Comparison of ENCODE assay signal across 20 cellular contexts in genomic region chr7:159015894-159016410, GRCh38.
DNase-seq lines count a peak whose midpoint lies in the region; ATAC-seq, FAIRE-seq and TF ChIP-seq lines count a peak whose summit lies in the region.
"Had no signal": no experiment of that assay in that cellular context is flagged by ENCODE, and none has a peak within 500 bp of the region (broad histone marks: within the 10 kb centered on the region; RNA-seq: fewer than 3 reads in every experiment).

No MANE protein-coding gene starts in this region.

- H2BK12ac ChIP-seq in H1 (ENCODE audit: low read depth, low read length): 0 out of 2 replicates have a peak overlapping the region, but pooled peaks have one; percentile 87

- H3K9me3 Mint-ChIP-seq in stimulated activated effector memory CD8-positive, alpha-beta T cell treated with anti-CD3 and anti-CD28 coated beads, Interleukin-12 subunit alpha, Interleukin-12 subunit beta, amount 100 ng/mL, for 72 hours: no peaks in the 10 kb centered on the region
- H3K9me3 Mint-ChIP-seq: stimulated activated naive CD8-positive, alpha-beta T cell treated with anti-CD3 and anti-CD28 coated beads, Interleukin-15, Interleukin-2, amounts not matched to agents 100 ng/mL and 50 ng/mL, for 24 hours had no signal

- dilution Hi-C loops in IMR-90 (cut with HindIII; ENCODE audit: low sequenced_read_pairs, unreplicated experiment): no loop called here

- H3K4me3 Mint-ChIP-seq in stimulated activated effector memory CD8-positive, alpha-beta T cell treated with anti-CD3 and anti-CD28 coated beads, Interleukin-12 subunit alpha, Interleukin-12 subunit beta, amount 100 ng/mL, for 72 hours: no peak overlapping the region
- H3K4me3 Mint-ChIP-seq: activated CD4-positive, alpha-beta T cell treated with anti-CD3 and anti-CD28 coated beads, Interleukin-2, amount 10 ng/mL, durations not matched to agents 7 days and 5 days; stimulated activated naive CD8-positive, alpha-beta T cell treated with anti-CD3 and anti-CD28 coated beads, Interleukin-15, Interleukin-2, amounts not matched to agents 100 ng/mL and 50 ng/mL, for 24 hours had no signal

- H4K8ac ChIP-seq in IMR-90 (ENCODE audit: low read depth in 2 of 2, low read length in 2 of 2): no peak overlapping the region
- H4K8ac ChIP-seq in H1 (ENCODE audit: extremely low read depth, insufficient read depth, low read length): no peak overlapping the region

- no peak overlapping the region for H2AFZ ChIP-seq in IMR-90 (replicated peaks; ENCODE audit: low read length, poor library complexity)
- no peak overlapping the region for H2AFZ ChIP-seq in H1 (ENCODE audit: low read length)

- H2BK5ac ChIP-seq in IMR-90 (ENCODE audit: low read depth, low read length, poor library complexity, severe bottlenecking): no peak overlapping the region
- H2BK5ac ChIP-seq in H1 (ENCODE audit: low read depth, low read length): no peak overlapping the region

- H3K23ac ChIP-seq in IMR-90 (ENCODE audit: low read depth, low read length) (no peak overlapping the region), H1 (ENCODE audit: insufficient read length) (no peak overlapping the region)

- ATAC-seq in IMR-90 (ENCODE audit: low read depth) (no peak), omental fat pad (ENCODE audit: low FRiP score) (peak; percentile 8)
- no peak for ATAC-seq in stimulated activated effector memory CD8-positive, alpha-beta T cell treated with anti-CD3 and anti-CD28 coated beads, Interleukin-12 subunit alpha, Interleukin-12 subunit beta, amount 100 ng/mL, for 72 hours

- H3K79me2 ChIP-seq in H1 (ENCODE audit: control insufficient read depth in 1 of 2, insufficient read depth in 2 of 2, low read length in 2 of 2): no peaks in the 10 kb centered on the region

- H3K4me1 ChIP-seq in IMR-90 (ENCODE audit: control insufficient read depth, insufficient read depth, low read length) (peaks cover 7% of the 10 kb centered on the region; the same call in 1 of the 2 replicates), H1 (replicated peaks in 1 of 4; ENCODE audit: control insufficient read depth in 3 of 4, insufficient read depth in 4 of 4, low read length in 3 of 4) (peaks cover 1 to 5% (median 3%) of the 10 kb centered on the region in 4 experiments; a peak in 3 of 7 replicates), tibial artery (peaks cover 4 to 66% (median 59%) of the 10 kb centered on the region in 4 donors)

- in situ Hi-C loops in IMR-90 (cut with MboI; ENCODE audit: low sequenced_read_pairs): no loop called here

- CTCF ChIA-PET in IMR-90 (lab: Yijun Ruan, JAX) (no interaction called here), H1 (lab: Charles Lee; ENCODE audit: partially characterized antibody) (interaction anchor here (1.5 to 2.0 kb wide), 3 partner anchors 15 to 16 kb away, joined by 5 to 10 read pairs (median 5); no protein-coding TSS in a partner anchor)

- no peaks in the 10 kb centered on the region for H3K36me3 Mint-ChIP-seq in stimulated activated effector memory CD8-positive, alpha-beta T cell treated with anti-CD3 and anti-CD28 coated beads, Interleukin-12 subunit alpha, Interleukin-12 subunit beta, amount 100 ng/mL, for 72 hours

- H3K56ac ChIP-seq in IMR-90 (ENCODE audit: extremely low read depth, insufficient read depth, low read length) (no peak overlapping the region), H1 (replicated peaks; ENCODE audit: insufficient read length, low read depth, low read length) (no peak overlapping the region)

- H3K4me3 ChIP-seq in IMR-90 (ENCODE audit: insufficient read depth, low read depth, low read length) (no peak overlapping the region), H1 (ENCODE audit: extremely low read depth in 1 of 4, insufficient read depth in 2 of 4, low read depth in 3 of 4, low read length in 4 of 4) (no peak overlapping the region), tibial artery (no peak overlapping the region)
- H3K4me3 ChIP-seq: mucosa of descending colon had no signal

- FAIRE-seq in H1 (lab: Jason Lieb, UNC): no peak
- FAIRE-seq: bronchial epithelial cell, H54 had no signal

- H2BK15ac ChIP-seq in IMR-90 (ENCODE audit: low read depth, low read length) (no peak overlapping the region), H1 (ENCODE audit: low read length) (no peak overlapping the region)

- intact Hi-C loops in IMR-90 (cut with micrococcal nuclease): no loop called here
- intact Hi-C loops in tibial artery (cut with DNase I; ENCODE audit: low total_unique reads): no loop called here

- no TSS peak for BruUV-seq in IMR-90 (replicated peaks; lab: Mats Ljungman, UMichigan)

- H3K27me3 ChIP-seq in IMR-90 (ENCODE audit: control insufficient read depth, insufficient read depth, low read length) (no peaks in the 10 kb centered on the region), H1 (replicated peaks in 1 of 4; ENCODE audit: control insufficient read depth in 3 of 4, extremely low read depth in 1 of 4, insufficient read depth in 3 of 4, low read length in 3 of 4) (no peaks in the 10 kb centered on the region), tibial artery (no peaks in the 10 kb centered on the region)

- H3K14ac ChIP-seq in IMR-90 (replicated peaks; ENCODE audit: low read depth, low read length) (no peak overlapping the region), H1 (ENCODE audit: insufficient read length) (no peak overlapping the region)

- H3K4ac ChIP-seq in IMR-90 (ENCODE audit: low read depth, low read length) (no peak overlapping the region), H1 (replicated peaks; ENCODE audit: insufficient read length, low read depth, low read length) (no peak overlapping the region)

- no peaks in the 10 kb centered on the region for H3K36me3 ChIP-seq in IMR-90 (ENCODE audit: control insufficient read depth, insufficient read depth, low read length)
- no peaks in the 10 kb centered on the region for H3K36me3 ChIP-seq in H1 (ENCODE audit: control insufficient read depth in 2 of 4, insufficient read depth in 4 of 4, low read length in 3 of 4)
- no peaks in the 10 kb centered on the region for H3K36me3 ChIP-seq in tibial artery

- H3K9ac ChIP-seq in IMR-90 (ENCODE audit: low read depth, low read length): no peak overlapping the region
- H3K9ac ChIP-seq in H1 (replicated peaks in 1 of 4; ENCODE audit: extremely low read depth in 1 of 4, low read depth in 3 of 4, low read length in 3 of 4): no peak overlapping the region

- no peaks in the 10 kb centered on the region for H3K9me1 ChIP-seq in IMR-90 (ENCODE audit: insufficient read depth, low read length)

- no peak for DNase-seq in IMR-90
- no peak for DNase-seq in H1 (ENCODE audit: low read depth in 1 of 2, low spot score in 2 of 2)
- no peak for DNase-seq in omental fat pad (ENCODE audit: low spot score)
- DNase-seq in tibial artery: no peak
- DNase-seq in NCI-H187 (lab: John Stamatoyannopoulos, UW): no peak
- no peak for DNase-seq in stimulated activated effector memory CD8-positive, alpha-beta T cell treated with anti-CD3 and anti-CD28 coated beads, Interleukin-12 subunit alpha, Interleukin-12 subunit beta, amount 100 ng/mL, for 72 hours (ENCODE audit: low spot score in 2 of 2)
- no peak for DNase-seq in NCI-H1048 (lab: John Stamatoyannopoulos, UW)
- DNase-seq: activated CD4-positive, alpha-beta T cell treated with anti-CD3 and anti-CD28 coated beads, Interleukin-2, amount 10 ng/mL, durations not matched to agents 7 days and 5 days; activated CD8-positive, alpha-beta memory T cell treated with anti-CD3 and anti-CD28 coated beads, Interleukin-2, amount 50 U/mL, for 4 hours; activated effector memory CD4-positive, alpha-beta T cell treated with Interleukin-2 at 50 U/mL for 16 hours; COR-L47; dermis blood vessel endothelial cell; Kasumi-1; NCI-H2107; NCI-H524; stimulated activated CD4-positive, alpha-beta T cell treated with anti-CD3 and anti-CD28 coated beads, Interleukin-1b, Interleukin-23, amount 100 ng/mL, for 48 hours had no signal

- H3K27ac ChIP-seq in IMR-90 (ENCODE audit: insufficient read depth, low read length): peak overlapping the region; percentile 66; the same call in 1 of the 2 replicates
- no peak overlapping the region for H3K27ac ChIP-seq in H1 (ENCODE audit: low read depth, low read length)
- H3K27ac ChIP-seq in tibial artery: peak overlapping the region; percentile 87 to 91

- TF ChIP-seq RAD21 in IMR-90 (IDR thresholded peaks at IDR 0.05; ENCODE audit: low read length) (no peak), H1 (IDR thresholded peaks at IDR 0.05 in 1 of 2, conservative IDR thresholded peaks at IDR 0.05 in 1 of 2; ENCODE audit: low read depth in 2 of 2, low read length in 2 of 2) (no peak)

- H2BK20ac ChIP-seq in IMR-90 (ENCODE audit: low read depth, low read length) (no peak overlapping the region), H1 (ENCODE audit: low read length) (no peak overlapping the region)

- H3K18ac ChIP-seq in IMR-90 (ENCODE audit: low read depth, low read length) (peak overlapping the region; percentile 41; the same call in 1 of the 2 replicates), H1 (ENCODE audit: extremely low read depth, low read length) (no peak overlapping the region)

- H4K20me1 ChIP-seq in IMR-90 (ENCODE audit: insufficient read depth, low read length) (no peaks in the 10 kb centered on the region), H1 (replicated peaks in 1 of 2; ENCODE audit: control insufficient read depth in 1 of 2, insufficient read depth in 2 of 2, low read length in 2 of 2) (no peaks in the 10 kb centered on the region)

- peaks cover 7% of the 10 kb centered on the region for H3K4me1 Mint-ChIP-seq in stimulated activated effector memory CD8-positive, alpha-beta T cell treated with anti-CD3 and anti-CD28 coated beads, Interleukin-12 subunit alpha, Interleukin-12 subunit beta, amount 100 ng/mL, for 72 hours

- no peak overlapping the region for H3K27ac Mint-ChIP-seq in stimulated activated effector memory CD8-positive, alpha-beta T cell treated with anti-CD3 and anti-CD28 coated beads, Interleukin-12 subunit alpha, Interleukin-12 subunit beta, amount 100 ng/mL, for 72 hours
- H3K27ac Mint-ChIP-seq: activated CD4-positive, alpha-beta T cell treated with anti-CD3 and anti-CD28 coated beads, Interleukin-2, amount 10 ng/mL, durations not matched to agents 7 days and 5 days; stimulated activated naive CD8-positive, alpha-beta T cell treated with anti-CD3 and anti-CD28 coated beads, Interleukin-15, Interleukin-2, amounts not matched to agents 100 ng/mL and 50 ng/mL, for 24 hours had no signal

- H3K79me1 ChIP-seq in IMR-90 (ENCODE audit: low read depth in 1 of 2, low read length in 2 of 2): no peaks in the 10 kb centered on the region
- no peaks in the 10 kb centered on the region for H3K79me1 ChIP-seq in H1 (ENCODE audit: low read depth, low read length)

- H3K9me3 ChIP-seq in IMR-90 (ENCODE audit: control insufficient read depth, insufficient read depth, low read length) (no peaks in the 10 kb centered on the region; the same call in 1 of the 2 replicates), H1 (ENCODE audit: insufficient read depth in 2 of 2, low read depth in 1 of 2, low read length in 1 of 2) (no peaks in the 10 kb centered on the region; a peak in 1 of 4 replicates), tibial artery (no peaks in the 10 kb centered on the region)
- H3K9me3 ChIP-seq: mucosa of descending colon had no signal

- POLR2A ChIA-PET in IMR-90 (lab: Charles Lee; ENCODE audit: unreplicated experiment) (no interaction called here), H1 (lab: Charles Lee; ENCODE audit: partially characterized antibody) (no interaction called here)

- H3K23me2 ChIP-seq in H1 (ENCODE audit: low read depth, low read length): peaks cover 5% of the 10 kb centered on the region; the same call in 1 of the 2 replicates

- H4K5ac ChIP-seq in IMR-90 (ENCODE audit: low read depth, low read length) (peak overlapping the region; percentile 23; the same call in 1 of the 2 replicates), H1 (ENCODE audit: insufficient read length, low read depth, low read length) (no peak overlapping the region)

- no peak overlapping the region for H2AK9ac ChIP-seq in IMR-90 (replicated peaks; ENCODE audit: low read depth, low read length, poor library complexity)

- H2BK120ac ChIP-seq in IMR-90 (ENCODE audit: low read depth, low read length): no peak overlapping the region
- H2BK120ac ChIP-seq in H1 (replicated peaks; ENCODE audit: low read depth, low read length): no peak overlapping the region

- TF ChIP-seq POLR2A in IMR-90 (IDR thresholded peaks at IDR 0.05; ENCODE audit: low read depth, low read length) (no peak), H1 (IDR thresholded peaks at IDR 0.05; ENCODE audit: control extremely low read depth in 1 of 2, low read depth in 2 of 2, low read length in 2 of 2) (no peak)

- H4K91ac ChIP-seq in IMR-90 (ENCODE audit: insufficient read depth, low read depth, low read length) (no peak overlapping the region; the same call in 1 of the 2 replicates), H1 (replicated peaks; ENCODE audit: insufficient read length, low read length) (no peak overlapping the region)

- TF ChIP-seq CTCF in IMR-90 (conservative IDR thresholded peaks at IDR 0.05; ENCODE audit: low read depth, low read length) (no peak), H1 (IDR thresholded peaks at IDR 0.05; ENCODE audit: control extremely low read depth in 1 of 3, insufficient read depth in 1 of 3, low read depth in 1 of 3, low read length in 3 of 3) (no peak), omental fat pad (IDR thresholded peaks at IDR 0.05) (no peak), tibial artery (IDR thresholded peaks at IDR 0.05) (no peak)

- no CpG with 5 or more reads among the region's 10 CpGs for WGBS in IMR-90 (ENCODE audit: extremely low coverage in 2 of 2, insufficient read length in 1 of 2), 2 experiments
- WGBS in H1 (ENCODE audit: extremely low coverage in 1 of 2, insufficient coverage in 1 of 2, insufficient read length in 1 of 2, insufficient replicate concordance in 2 of 2, low coverage in 1 of 2, low lambda C conversion rate in 2 of 2, missing lambda C conversion rate in 1 of 2), 2 experiments: 78% methylated on average over 10 of the region's 10 CpGs; no CpG with 5 or more reads in 1 of the 2 experiments

- no peak for TF ChIP-seq EP300 in H1 (IDR thresholded peaks at IDR 0.05; ENCODE audit: borderline replicate concordance in 1 of 2, low read depth in 2 of 2, low read length in 2 of 2)

- no peak overlapping the region; the same call in 1 of the 2 replicates for H3K4me2 ChIP-seq in IMR-90 (ENCODE audit: low read depth, low read length)
- H3K4me2 ChIP-seq in H1 (ENCODE audit: insufficient read depth in 1 of 2, low read depth in 2 of 2, low read length in 2 of 2): no peak overlapping the region

- H2AK5ac ChIP-seq in IMR-90 (ENCODE audit: low read depth, low read length): no peak overlapping the region
- H2AK5ac ChIP-seq in H1 (ENCODE audit: low read depth, low read length): no peak overlapping the region
